ENCODE assay signal across 13 cellular contexts in genomic region chr22:38844661-38845367, GRCh38. TPM values are rescaled to one million over a fixed set of nuclear protein-coding genes. Genes with fewer than 3 reads are reported as not detected.
A peak's percentile ranks its signal among the peaks of the same experiment; 100 is the strongest.
DNase-seq lines count a peak whose midpoint lies in the region; ATAC-seq lines count a peak whose summit lies in the region.
"Had no signal": no experiment of that assay in that cellular context is flagged by ENCODE, and none has a peak within 500 bp of the region (broad histone marks: within the 10 kb centered on the region; RNA-seq: fewer than 3 reads in every experiment).

No MANE protein-coding gene starts in this region.

- peaks cover 13% of the 10 kb centered on the region for H3K4me1 Mint-ChIP-seq in activated naive CD4-positive, alpha-beta T cell treated with anti-CD3 and anti-CD28 coated beads, Interleukin-2, amount 10 ng/mL, durations not matched to agents 7 days and 5 days
- peaks cover 7% of the 10 kb centered on the region for H3K4me1 Mint-ChIP-seq in activated CD8-positive, alpha-beta T cell treated with anti-CD3 and anti-CD28 coated beads, Interleukin-2, amount 10 ng/mL, durations not matched to agents 7 days and 5 days (ENCODE audit: low read depth)

- H3K9ac ChIP-seq in iPS-18a (ENCODE audit: low read length) = no peak overlapping the region

- no peaks in the 10 kb centered on the region for H3K9me3 ChIP-seq in iPS-18a (ENCODE audit: control insufficient read depth, low read depth, low read length)
- H3K9me3 ChIP-seq: heart left ventricle had no signal

- peak overlapping the region; percentile 54 for H3K4me3 Mint-ChIP-seq in activated naive CD4-positive, alpha-beta T cell treated with anti-CD3 and anti-CD28 coated beads, Interleukin-2, amount 10 ng/mL, durations not matched to agents 7 days and 5 days
- H3K4me3 Mint-ChIP-seq in activated CD8-positive, alpha-beta T cell treated with anti-CD3 and anti-CD28 coated beads, Interleukin-2, amount 10 ng/mL, durations not matched to agents 7 days and 5 days = peak overlapping the region; percentile 17

- no peaks in the 10 kb centered on the region for H3K4me1 ChIP-seq in iPS-18a (ENCODE audit: control insufficient read depth, low read depth, low read length)

- DNase-seq in activated naive CD4-positive, alpha-beta T cell treated with anti-CD3 and anti-CD28 coated beads, Interleukin-2, amount 10 ng/mL, durations not matched to agents 7 days and 5 days = no peak
- no peak for DNase-seq in activated naive CD4-positive, alpha-beta T cell treated with Interleukin-2 at 50 U/mL for 16 hours
- no peak for DNase-seq in activated CD8-positive, alpha-beta T cell treated with anti-CD3 and anti-CD28 coated beads, Interleukin-2, amount 10 ng/mL, durations not matched to agents 7 days and 5 days
- DNase-seq in stromal cell of bone marrow (ENCODE audit: low read depth) = peak; percentile 10
- DNase-seq in COLO829 (ENCODE audit: low spot score) = no peak
- DNase-seq: activated CD8-positive, alpha-beta memory T cell treated with anti-CD3 and anti-CD28 coated beads, Interleukin-2, amount 50 U/mL, for 48 hours; dermis blood vessel endothelial cell; heart left ventricle; mammary epithelial cell; NCI-H1105 had no signal

- H3K27ac Mint-ChIP-seq in activated naive CD4-positive, alpha-beta T cell treated with anti-CD3 and anti-CD28 coated beads, Interleukin-2, amount 10 ng/mL, durations not matched to agents 7 days and 5 days = no peak overlapping the region
- H3K27ac Mint-ChIP-seq in activated CD8-positive, alpha-beta T cell treated with anti-CD3 and anti-CD28 coated beads, Interleukin-2, amount 10 ng/mL, durations not matched to agents 7 days and 5 days = no peak overlapping the region

- peaks cover 46% of the 10 kb centered on the region for H3K27me3 ChIP-seq in iPS-18a (ENCODE audit: control insufficient read depth, insufficient read depth, low read length)

- no peaks in the 10 kb centered on the region for H3K36me3 Mint-ChIP-seq in activated naive CD4-positive, alpha-beta T cell treated with anti-CD3 and anti-CD28 coated beads, Interleukin-2, amount 10 ng/mL, durations not matched to agents 7 days and 5 days
- H3K36me3 Mint-ChIP-seq in activated CD8-positive, alpha-beta T cell treated with anti-CD3 and anti-CD28 coated beads, Interleukin-2, amount 10 ng/mL, durations not matched to agents 7 days and 5 days (ENCODE audit: low read depth) = no peaks in the 10 kb centered on the region

- POLR2A ChIA-PET in activated CD8-positive, alpha-beta T cell treated with anti-CD3 and anti-CD28 coated beads, Interleukin-2, amount 10 ng/mL, durations not matched to agents 7 days and 5 days (lab: Charles Lee) = no interaction called here

- H3K36me3 ChIP-seq in iPS-18a (ENCODE audit: control insufficient read depth, low read depth, low read length) = no peaks in the 10 kb centered on the region
- H3K36me3 ChIP-seq: heart left ventricle had no signal

- ATAC-seq in activated CD8-positive, alpha-beta T cell treated with anti-CD3 and anti-CD28 coated beads, Interleukin-2, amount 10 ng/mL, durations not matched to agents 7 days and 5 days = no peak
- ATAC-seq in GM19324 (IDR thresholded peaks at IDR 0.05; ENCODE audit: low FRiP score, unreplicated experiment) (no peak), GM21528 (IDR thresholded peaks at IDR 0.05; ENCODE audit: low FRiP score, unreplicated experiment) (no peak)

- H3K4me3 ChIP-seq in iPS-18a (ENCODE audit: low read length) = peak overlapping the region; percentile 45

- H3K27me3 Mint-ChIP-seq in activated naive CD4-positive, alpha-beta T cell treated with anti-CD3 and anti-CD28 coated beads, Interleukin-2, amount 10 ng/mL, durations not matched to agents 7 days and 5 days = peaks cover 90% of the 10 kb centered on the region
- peaks cover 57% of the 10 kb centered on the region for H3K27me3 Mint-ChIP-seq in activated CD8-positive, alpha-beta T cell treated with anti-CD3 and anti-CD28 coated beads, Interleukin-2, amount 10 ng/mL, durations not matched to agents 7 days and 5 days (ENCODE audit: low read depth)

- no peaks in the 10 kb centered on the region for H3K9me3 Mint-ChIP-seq in activated naive CD4-positive, alpha-beta T cell treated with anti-CD3 and anti-CD28 coated beads, Interleukin-2, amount 10 ng/mL, durations not matched to agents 7 days and 5 days
- no peaks in the 10 kb centered on the region for H3K9me3 Mint-ChIP-seq in activated CD8-positive, alpha-beta T cell treated with anti-CD3 and anti-CD28 coated beads, Interleukin-2, amount 10 ng/mL, durations not matched to agents 7 days and 5 days (ENCODE audit: insufficient read depth)

- CTCF ChIA-PET in activated naive CD4-positive, alpha-beta T cell treated with anti-CD3 and anti-CD28 coated beads, Interleukin-2, amount 10 ng/mL, durations not matched to agents 7 days and 5 days (lab: Charles Lee) = interaction anchor here (0.7 kb wide), 1 partner anchor 9 kb away, joined by 3 read pairs; no protein-coding TSS in a partner anchor
- CTCF ChIA-PET in activated CD8-positive, alpha-beta T cell treated with anti-CD3 and anti-CD28 coated beads, Interleukin-2, amount 10 ng/mL, durations not matched to agents 7 days and 5 days (lab: Charles Lee) = interaction anchor here (2.3 to 2.5 kb wide), 2 partner anchors 25 to 111 kb away, joined by 11 to 16 read pairs; no protein-coding TSS in a partner anchor

- no peak overlapping the region for H3K27ac ChIP-seq in iPS-18a (ENCODE audit: low read length)

RNA-seq across cellular contexts. Expression of gene NPTXR, which starts 1.0 kb away (rescaled TPM):
- under 1 TPM; 0.68 to 0.76 TPM for total RNA-seq in activated CD8-positive, alpha-beta T cell treated with anti-CD3 and anti-CD28 coated beads, Interleukin-2, amount 10 ng/mL, durations not matched to agents 7 days and 5 days

RNA-seq across cellular contexts. Expression of gene CBX6, which starts 27.2 kb away (rescaled TPM):
- 10 to 100 TPM; 61.4 to 61.8 TPM for total RNA-seq in activated CD8-positive, alpha-beta T cell treated with anti-CD3 and anti-CD28 coated beads, Interleukin-2, amount 10 ng/mL, durations not matched to agents 7 days and 5 days

RNA-seq across cellular contexts. Expression of gene DNAL4, which starts 50.9 kb away (rescaled TPM):
- 1 to 10 TPM; 8.0 to 8.6 TPM for total RNA-seq in activated CD8-positive, alpha-beta T cell treated with anti-CD3 and anti-CD28 coated beads, Interleukin-2, amount 10 ng/mL, durations not matched to agents 7 days and 5 days
